9 cellular contexts compared by ENCODE assay signal in genomic region chr1:120178799-120179419, GRCh38. TPM values are rescaled to one million over a fixed set of nuclear protein-coding genes. Genes with fewer than 3 reads are reported as not detected.
DNase-seq lines count a peak whose midpoint lies in the region; ATAC-seq and TF ChIP-seq lines count a peak whose summit lies in the region.
"Had no signal": no experiment of that assay in that cellular context is flagged by ENCODE, and none has a peak within 500 bp of the region (broad histone marks: within the 10 kb centered on the region; RNA-seq: fewer than 3 reads in every experiment).

No MANE protein-coding gene starts in this region.

- peak overlapping the region; percentile 49 for H3K27ac Mint-ChIP-seq in chondrocyte (ENCODE audit: unreplicated experiment)

- H3K27me3 Mint-ChIP-seq in chondrocyte (ENCODE audit: low read depth) = no peaks in the 10 kb centered on the region
- H3K27me3 Mint-ChIP-seq: activated CD4-positive, alpha-beta T cell treated with anti-CD3 and anti-CD28 coated beads for 36 hours had no signal

- peak overlapping the region; percentile 11; the same call in 1 of the 2 replicates for H2AFZ ChIP-seq in SK-N-SH (ENCODE audit: low read depth)

- H3K4me3 Mint-ChIP-seq in chondrocyte (ENCODE audit: unreplicated experiment) = no peak overlapping the region
- H3K4me3 Mint-ChIP-seq: activated CD4-positive, alpha-beta T cell treated with anti-CD3 and anti-CD28 coated beads for 36 hours had no signal

- peaks cover 23% of the 10 kb centered on the region for H3K4me1 Mint-ChIP-seq in chondrocyte (ENCODE audit: low read depth)
- H3K4me1 Mint-ChIP-seq: activated CD4-positive, alpha-beta T cell treated with anti-CD3 and anti-CD28 coated beads for 36 hours had no signal

- no peaks in the 10 kb centered on the region for H3K9me2 ChIP-seq in SK-N-SH

- ATAC-seq in SK-N-SH treated with all-trans-retinoic acid at 6 μM for 48 hours (no peak), lower lobe of right lung (no peak), upper lobe of left lung (ENCODE audit: low FRiP score in 2 of 2) (no peak), HG02763 (IDR thresholded peaks at IDR 0.05; ENCODE audit: unreplicated experiment) (no peak)
- ATAC-seq: activated CD4-positive, alpha-beta T cell treated with anti-CD3 and anti-CD28 coated beads for 36 hours had no signal

- POLR2A ChIA-PET in SK-N-SH (lab: Yijun Ruan, JAX) = no interaction called here

- H3K27me3 ChIP-seq in SK-N-SH (ENCODE audit: insufficient read depth) (no peaks in the 10 kb centered on the region), lower lobe of right lung (ENCODE audit: low read depth) (no peaks in the 10 kb centered on the region), upper lobe of left lung (peaks cover 0 to 4% (median 0%) of the 10 kb centered on the region in 4 donors)

- H3K4me3 ChIP-seq in SK-N-SH (ENCODE audit: low read depth in 2 of 2, low read length in 1 of 2) = no peak overlapping the region
- no peak overlapping the region for H3K4me3 ChIP-seq in lower lobe of right lung
- no peak overlapping the region for H3K4me3 ChIP-seq in upper lobe of left lung

- CTCF ChIA-PET in SK-N-SH (lab: Yijun Ruan, JAX) = no interaction called here

- H3K9me3 ChIP-seq in SK-N-SH (no peaks in the 10 kb centered on the region), lower lobe of right lung (no peaks in the 10 kb centered on the region), upper lobe of left lung (no peaks in the 10 kb centered on the region)

- peaks cover 3% of the 10 kb centered on the region for H3K36me3 Mint-ChIP-seq in chondrocyte (ENCODE audit: low read depth)

- no peaks in the 10 kb centered on the region for H4K20me1 ChIP-seq in SK-N-SH (ENCODE audit: insufficient read depth)

- peaks cover 31% of the 10 kb centered on the region for H3F3A ChIP-seq in SK-N-SH (replicated peaks; ENCODE audit: insufficient read depth)

- no peak for TF ChIP-seq RAD21 in SK-N-SH (IDR thresholded peaks at IDR 0.05; ENCODE audit: low read length)

- WGBS in SK-N-SH (ENCODE audit: low lambda C conversion rate) = 86% methylated on average over 2 of the region's 2 CpGs
- WGBS in upper lobe of left lung, 2 donors = 52 to 65% methylated on average over 2 of the region's 2 CpGs

- TF ChIP-seq CTCF in SK-N-SH (IDR thresholded peaks at IDR 0.05) (0 out of 2 replicates have a peak, but pooled peaks have one; percentile 16), chondrocyte (IDR thresholded peaks at IDR 0.05) (no peak), lower lobe of right lung (IDR thresholded peaks at IDR 0.05) (no peak), upper lobe of left lung (IDR thresholded peaks at IDR 0.05) (no peak)

- no peak for TF ChIP-seq EP300 in SK-N-SH (IDR thresholded peaks at IDR 0.05; ENCODE audit: borderline replicate concordance in 1 of 2, low read depth in 1 of 2, low read length in 1 of 2)
- TF ChIP-seq EP300 in upper lobe of left lung (IDR thresholded peaks at IDR 0.05) = no peak

- H3K27ac ChIP-seq in SK-N-SH (ENCODE audit: low read depth in 2 of 2, low read length in 1 of 2) (peak overlapping the region in 1 of 2 experiments; percentile 69; a peak in 2 of 4 replicates), lower lobe of right lung (peak overlapping the region; percentile 50), upper lobe of left lung (peak overlapping the region in 3 of 4 donors; percentile 65 to 74 (median 71))

- H3K4me2 ChIP-seq in SK-N-SH = no peak overlapping the region

- TF ChIP-seq POLR2A in upper lobe of left lung (IDR thresholded peaks at IDR 0.05) = no peak

- no peaks in the 10 kb centered on the region for H3K9me3 Mint-ChIP-seq in chondrocyte (ENCODE audit: low read depth)

- intact Hi-C loops in lower lobe of right lung (cut with DNase I) = no loop called here

- peaks cover 13% of the 10 kb centered on the region for H3K79me2 ChIP-seq in SK-N-SH (ENCODE audit: insufficient read depth)

- DNase-seq in SK-N-SH (peak; percentile 3), chondrocyte (ENCODE audit: low spot score) (no peak), lower lobe of right lung (no peak), upper lobe of left lung (no peak), NCI-H1930 (lab: John Stamatoyannopoulos, UW) (no peak)
- no peak for DNase-seq in effector CD4-positive, alpha-beta T cell
- DNase-seq: activated CD4-positive, alpha-beta T cell treated with anti-CD3 and anti-CD28 coated beads for 36 hours had no signal

- H3K9ac ChIP-seq in SK-N-SH = no peak overlapping the region

- H3K4me1 ChIP-seq in SK-N-SH (ENCODE audit: control insufficient read depth in 1 of 2, insufficient read depth in 2 of 2, low read depth in 1 of 2, low read length in 1 of 2) (peaks cover 0 to 9% of the 10 kb centered on the region in 2 experiments; a peak in 3 of 4 replicates), lower lobe of right lung (peaks cover 12% of the 10 kb centered on the region), upper lobe of left lung (peaks cover 8 to 13% (median 12%) of the 10 kb centered on the region in 4 donors)

- no peaks in the 10 kb centered on the region for H3K36me3 ChIP-seq in SK-N-SH (replicated peaks in 1 of 2; ENCODE audit: control insufficient read depth in 1 of 2, insufficient read depth in 2 of 2, low read length in 1 of 2)
- no peaks in the 10 kb centered on the region for H3K36me3 ChIP-seq in lower lobe of right lung
- no peaks in the 10 kb centered on the region for H3K36me3 ChIP-seq in upper lobe of left lung

TF ChIP-seq in SK-N-SH, 30 proteins besides CTCF, POLR2A, EP300 and RAD21 (continues in another document):
- TF ChIP-seq POLR2AphosphoS5 (IDR thresholded peaks at IDR 0.05; ENCODE audit: low read depth, low read length) (no peak), CHD2 (IDR thresholded peaks at IDR 0.05; ENCODE audit: low read length, partially characterized antibody) (no peak), FOSL2 (IDR thresholded peaks at IDR 0.05; ENCODE audit: borderline replicate concordance, low read depth) (no peak), SMC3 (IDR thresholded peaks at IDR 0.05; ENCODE audit: low read depth, low read length) (no peak), MEF2A (IDR thresholded peaks at IDR 0.05; ENCODE audit: borderline replicate concordance, low read depth) (no peak), YY1 (IDR thresholded peaks at IDR 0.05; ENCODE audit: low read depth) (no peak), NFIC (IDR thresholded peaks at IDR 0.05; ENCODE audit: borderline replicate concordance) (no peak), GABPA (IDR thresholded peaks at IDR 0.05; ENCODE audit: low read depth) (no peak), TCF12 (IDR thresholded peaks at IDR 0.05) (no peak)
- TF ChIP-seq, protein P1, sequence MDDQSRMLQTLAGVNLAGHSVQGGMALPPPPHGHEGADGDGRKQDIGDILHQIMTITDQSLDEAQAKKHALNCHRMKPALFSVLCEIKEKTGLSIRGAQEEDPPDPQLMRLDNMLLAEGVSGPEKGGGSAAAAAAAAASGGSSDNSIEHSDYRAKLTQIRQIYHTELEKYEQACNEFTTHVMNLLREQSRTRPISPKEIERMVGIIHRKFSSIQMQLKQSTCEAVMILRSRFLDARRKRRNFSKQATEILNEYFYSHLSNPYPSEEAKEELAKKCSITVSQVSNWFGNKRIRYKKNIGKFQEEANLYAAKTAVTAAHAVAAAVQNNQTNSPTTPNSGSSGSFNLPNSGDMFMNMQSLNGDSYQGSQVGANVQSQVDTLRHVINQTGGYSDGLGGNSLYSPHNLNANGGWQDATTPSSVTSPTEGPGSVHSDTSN (IDR thresholded peaks at IDR 0.05) = no peak
- TF ChIP-seq, protein P2, sequence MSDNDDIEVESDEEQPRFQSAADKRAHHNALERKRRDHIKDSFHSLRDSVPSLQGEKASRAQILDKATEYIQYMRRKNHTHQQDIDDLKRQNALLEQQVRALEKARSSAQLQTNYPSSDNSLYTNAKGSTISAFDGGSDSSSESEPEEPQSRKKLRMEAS (IDR thresholded peaks at IDR 0.05; ENCODE audit: low read depth) = no peak

TF ChIP-seq in SK-N-SH treated with all-trans-retinoic acid at 6 μM for 48 hours, 23 proteins besides CTCF, POLR2A, EP300 and RAD21 (continues in another document):
- TF ChIP-seq ZNF8 (CRISPR knock-in tag; IDR thresholded peaks at IDR 0.05) (no peak), CREB5 (CRISPR knock-in tag; IDR thresholded peaks at IDR 0.05; ENCODE audit: low read depth) (no peak), PATZ1 (CRISPR knock-in tag; IDR thresholded peaks at IDR 0.05; ENCODE audit: borderline replicate concordance) (no peak), ISL1 (CRISPR knock-in tag; IDR thresholded peaks at IDR 0.05) (no peak), BACH2 (CRISPR knock-in tag; IDR thresholded peaks at IDR 0.05; ENCODE audit: borderline replicate concordance) (no peak), PPARA (CRISPR knock-in tag; IDR thresholded peaks at IDR 0.05; ENCODE audit: borderline replicate concordance) (no peak), GLIS3 (CRISPR knock-in tag; IDR thresholded peaks at IDR 0.05) (no peak)

RNA-seq across cellular contexts. Expression of gene SEC22B, which starts 2.6 kb away (rescaled TPM):
- polyA plus RNA-seq in SK-N-SH (2012; rRNA removed) = 15.2 and 20.1 TPM in 2 replicates
- polyA plus RNA-seq in SK-N-SH (2012; cell fraction: cytosol; rRNA removed) = 19.9 and 20.7 TPM in 2 replicates
- polyA plus RNA-seq in SK-N-SH (2012; cell fraction: nucleus; rRNA removed) = 11.2 and 26.4 TPM in 2 replicates
- total RNA-seq in chondrocyte (48.3 to 57.4 TPM (median 48.5 TPM) in 3 replicates), lower lobe of right lung (31.0 TPM), upper lobe of left lung (10 to 100 TPM; 12.3 to 41.0 (median 24.9) TPM)
